Comparison of ENCODE assay signal across 9 cellular contexts in the genomic region with DNA sequence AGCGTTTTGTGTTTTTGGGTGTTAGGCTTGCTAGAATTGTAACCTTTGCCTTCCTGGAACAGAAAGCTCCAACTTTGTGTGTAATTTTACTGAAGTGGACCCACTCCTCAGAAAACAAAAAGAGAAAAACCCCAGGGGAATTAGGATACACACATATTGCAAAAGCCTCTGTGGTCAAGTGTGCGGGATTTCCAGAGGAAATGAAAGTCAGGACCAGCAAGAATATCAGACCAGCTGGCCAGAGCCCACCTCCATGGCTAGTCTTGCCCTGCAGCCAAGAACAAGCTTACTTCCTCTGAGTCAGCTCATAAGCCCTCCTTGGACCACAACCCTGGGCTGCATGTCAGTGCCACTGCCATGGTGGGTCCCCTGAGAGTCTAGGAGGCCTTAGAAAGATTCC. TPM values are rescaled to one million over a fixed set of nuclear protein-coding genes. Genes with fewer than 3 reads are reported as not detected.
DNase-seq lines count a peak whose midpoint lies in the region; ATAC-seq and TF ChIP-seq lines count a peak whose summit lies in the region.
"Had no signal": no experiment of that assay in that cellular context is flagged by ENCODE, and none has a peak within 500 bp of the region (broad histone marks: within the 10 kb centered on the region; RNA-seq: fewer than 3 reads in every experiment).

No MANE protein-coding gene starts in this region.

- TF ChIP-seq CTCF in MCF 10A (IDR thresholded peaks at IDR 0.05; ENCODE audit: unreplicated experiment) (no peak), breast epithelium (IDR thresholded peaks at IDR 0.05) (no peak), upper lobe of right lung (IDR thresholded peaks at IDR 0.05) (no peak)

- no peaks in the 10 kb centered on the region for H3K27me3 ChIP-seq in breast epithelium
- H3K27me3 ChIP-seq in upper lobe of right lung = no peaks in the 10 kb centered on the region

- H3K27ac ChIP-seq in breast epithelium = peak overlapping the region in 1 of 2 donors; percentile 8
- H3K27ac ChIP-seq in upper lobe of right lung = peak overlapping the region; percentile 37

- peaks cover 8% of the 10 kb centered on the region for H3K36me3 Mint-ChIP-seq in MCF 10A (ENCODE audit: insufficient read depth, unreplicated experiment)

- BruUV-seq in MCF 10A (replicated peaks; lab: Mats Ljungman, UMichigan) = no TSS peak

- H3K4me3 Mint-ChIP-seq in MCF 10A (ENCODE audit: unreplicated experiment) = no peak overlapping the region

- peak; percentile 75 for ATAC-seq in upper lobe of right lung
- ATAC-seq in HG03521 (IDR thresholded peaks at IDR 0.05; ENCODE audit: unreplicated experiment) = no peak
- no peak for ATAC-seq in HG02623 (IDR thresholded peaks at IDR 0.05; ENCODE audit: unreplicated experiment)

- peaks cover 1% of the 10 kb centered on the region for H3K9me3 Mint-ChIP-seq in MCF 10A (ENCODE audit: unreplicated experiment)

- no peaks in the 10 kb centered on the region for H3K4me1 ChIP-seq in breast epithelium
- H3K4me1 ChIP-seq in upper lobe of right lung = peaks cover 13% of the 10 kb centered on the region

- no peaks in the 10 kb centered on the region for H3K4me1 Mint-ChIP-seq in MCF 10A (ENCODE audit: insufficient read depth, unreplicated experiment)

- no peaks in the 10 kb centered on the region for H3K27me3 Mint-ChIP-seq in MCF 10A (ENCODE audit: insufficient read depth, unreplicated experiment)

- TF ChIP-seq POLR2A in breast epithelium (IDR thresholded peaks at IDR 0.05) = no peak

- intact Hi-C loops in MCF 10A (cut with micrococcal nuclease) (no loop called here), breast epithelium (cut with DNase I; ENCODE audit: low total_unique reads) (no loop called here), upper lobe of right lung (cut with DNase I) (no loop called here)

- H3K4me3 ChIP-seq in breast epithelium (no peak overlapping the region), upper lobe of right lung (no peak overlapping the region)

- DNase-seq in MCF 10A (ENCODE audit: unreplicated experiment) = peak; percentile 54
- DNase-seq in breast epithelium (ENCODE audit: low spot score in 2 of 2) = no peak
- DNase-seq in SKM-1 (lab: John Stamatoyannopoulos, UW; ENCODE audit: unreplicated experiment) = peak; percentile 50
- peak; percentile 29 for DNase-seq in hepatic stellate cell (ENCODE audit: low spot score)
- DNase-seq in upper lobe of right lung = no peak
- no peak for DNase-seq in AML-193 (lab: John Stamatoyannopoulos, UW)
- DNase-seq: GOT3 had no signal

- no peaks in the 10 kb centered on the region for H3K36me3 ChIP-seq in breast epithelium
- H3K36me3 ChIP-seq in upper lobe of right lung = no peaks in the 10 kb centered on the region

- CTCF ChIA-PET in MCF 10A (lab: Yijun Ruan, JAX) = no interaction called here

- no peak overlapping the region for H3K27ac Mint-ChIP-seq in MCF 10A (ENCODE audit: low read depth, unreplicated experiment)

- H3K9me3 ChIP-seq in breast epithelium = peaks cover 0 to 4% of the 10 kb centered on the region in 2 donors
- H3K9me3 ChIP-seq in upper lobe of right lung = peaks cover 2% of the 10 kb centered on the region

- POLR2A ChIA-PET in MCF 10A (lab: Yijun Ruan, JAX) = no interaction called here

RNA-seq across cellular contexts. Expression of gene FTH1, which starts 37.0 kb away (rescaled TPM):
- total RNA-seq in MCF 10A (2022) (8,367 and 15,492 TPM in 2 replicates), breast epithelium (1,000 to 10,000 TPM; 2,151 to 6,439 (median 3,491) TPM), upper lobe of right lung (4,022 TPM)

RNA-seq across cellular contexts. Expression of gene BEST1, which starts 54.3 kb away (rescaled TPM):
- total RNA-seq in MCF 10A (2022) = 2.5 and 3.2 TPM in 2 replicates
- 10 to 100 TPM in 1 of 3 donors, 1 to 10 TPM in 2; 3.7 to 10.1 (median 5.9) TPM for total RNA-seq in breast epithelium
- 9.6 TPM for total RNA-seq in upper lobe of right lung

Comparison
In these comparisons a context has a peak if more than half of its experiments do, and no peak if none do; other contexts are left out.
1. DNase-seq: peak in MCF 10A (single experiment), SKM-1 (single experiment) and hepatic stellate cell (single experiment); none in breast epithelium (0 of 2), upper lobe of right lung (single experiment) and AML-193 (0 of 2).